ENCODE assay signal across 12 cellular contexts in the genomic region with DNA sequence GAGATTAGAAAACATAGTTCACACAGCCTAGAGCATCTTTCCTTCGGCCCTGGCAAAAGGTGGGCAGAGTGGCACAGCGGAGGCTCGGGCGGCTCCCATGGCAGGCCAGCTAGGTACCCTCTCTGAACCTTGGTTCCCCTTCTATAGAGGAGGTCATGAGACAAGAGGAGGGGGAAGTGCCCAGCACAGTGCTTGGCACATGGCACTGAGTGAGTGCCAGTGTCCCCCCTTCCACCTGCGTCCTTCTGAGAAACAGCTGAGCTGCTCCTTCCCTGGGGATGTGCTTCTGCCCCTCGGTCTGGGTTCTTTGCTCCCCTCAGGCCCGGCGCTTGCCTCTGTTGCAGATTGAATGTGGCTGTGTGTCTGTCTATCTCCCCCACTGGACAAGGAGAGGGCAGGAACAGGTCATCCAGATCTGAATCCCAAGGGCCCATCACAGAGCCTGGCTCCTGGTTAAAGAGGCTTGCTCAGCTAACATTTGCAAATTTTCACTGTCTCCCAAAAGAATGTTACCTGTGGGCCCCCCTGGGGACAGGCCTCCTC.
A peak's percentile ranks its signal among the peaks of the same experiment; 100 is the strongest.
DNase-seq lines count a peak whose midpoint lies in the region; ATAC-seq and TF ChIP-seq lines count a peak whose summit lies in the region.
"Had no signal": no experiment of that assay in that cellular context is flagged by ENCODE, and none has a peak within 500 bp of the region (broad histone marks: within the 10 kb centered on the region; RNA-seq: fewer than 3 reads in every experiment).

No MANE protein-coding gene starts in this region.

- ATAC-seq in naive B cell (ENCODE audit: low read depth in 2 of 2): no peak
- no peak for ATAC-seq in GM18870 (IDR thresholded peaks at IDR 0.05; ENCODE audit: unreplicated experiment)

- peaks cover 0 to 8% of the 10 kb centered on the region in 2 donors for H3K36me3 Mint-ChIP-seq in naive B cell

- H3K4me1 Mint-ChIP-seq in naive B cell: peaks cover 38 to 41% (median 41%) of the 10 kb centered on the region in 3 donors

- H3K4me1 ChIP-seq in cardiac muscle cell (ENCODE audit: low read depth) (no peaks in the 10 kb centered on the region), mammary epithelial cell (ENCODE audit: insufficient read depth, low read length) (peaks cover 7% of the 10 kb centered on the region)

- dilution Hi-C loops in mammary epithelial cell (cut with HindIII; ENCODE audit: low sequenced_read_pairs): no loop called here

- H3K27me3 Mint-ChIP-seq in naive B cell: peaks cover 19 to 32% (median 26%) of the 10 kb centered on the region in 3 donors

- TF ChIP-seq CTCF in cardiac muscle cell (IDR thresholded peaks at IDR 0.05; ENCODE audit: low read depth, low read length) (no peak), dorsolateral prefrontal cortex (IDR thresholded peaks at IDR 0.05 in 54 of 56, conservative IDR thresholded peaks at IDR 0.05 in 2 of 56; ENCODE audit: low read depth in 1 of 56, partially characterized antibody in 56 of 56) (no peak), mammary epithelial cell (conservative IDR thresholded peaks at IDR 0.05 in 1 of 2, IDR thresholded peaks at IDR 0.05 in 1 of 2; ENCODE audit: extremely low read depth in 1 of 2, insufficient read depth in 1 of 2, low read depth in 1 of 2, low read length in 2 of 2) (no peak)

- H2AFZ ChIP-seq in mammary epithelial cell (ENCODE audit: low read depth, low read length): no peak overlapping the region

- no peak overlapping the region for H3K4me2 ChIP-seq in mammary epithelial cell (ENCODE audit: insufficient read depth, low read depth, low read length)

- no peak overlapping the region for H3K27ac ChIP-seq in cardiac muscle cell
- H3K27ac ChIP-seq in dorsolateral prefrontal cortex: peak overlapping the region in 58 of 59 donors; percentile 22 to 96 (median 87)
- no peak overlapping the region for H3K27ac ChIP-seq in mammary epithelial cell (ENCODE audit: insufficient read depth, low read depth, low read length)
- H3K27ac ChIP-seq: brain microvascular endothelial cell had no signal

- peak overlapping the region in 6 of 8 donors; percentile 66 to 84 (median 76) for H3K4me3 Mint-ChIP-seq in naive B cell

- H3K36me3 ChIP-seq in cardiac muscle cell (no peaks in the 10 kb centered on the region), mammary epithelial cell (ENCODE audit: insufficient read depth, low read length) (no peaks in the 10 kb centered on the region)
- H3K36me3 ChIP-seq: brain microvascular endothelial cell had no signal

- no peak overlapping the region for H3K9ac ChIP-seq in mammary epithelial cell (ENCODE audit: insufficient read depth, low read length)

- H3K27ac Mint-ChIP-seq in naive B cell: no peak overlapping the region
- H3K27ac Mint-ChIP-seq: activated T-helper 2 cell treated with anti-CD3 and anti-CD28 coated beads, Interferon-gamma antibody, Interleukin-2, Interleukin-4, amounts not matched to agents 10 μg/mL and 5 μg/mL and 100 μg/mL, durations not matched to agents 14 hours and 24 hours and 36 hours had no signal

- H3K4me3 ChIP-seq in cardiac muscle cell (peak overlapping the region; percentile 16), dorsolateral prefrontal cortex (peak overlapping the region in 58 of 59 donors; percentile 11 to 77 (median 60)), mammary epithelial cell (replicated peaks in 1 of 3; ENCODE audit: insufficient read depth in 1 of 3, low read depth in 2 of 3, low read length in 3 of 3) (no peak overlapping the region)

- H3K9me3 ChIP-seq in cardiac muscle cell (ENCODE audit: low read depth) (no peaks in the 10 kb centered on the region), mammary epithelial cell (replicated peaks; ENCODE audit: insufficient read depth, low read length) (no peaks in the 10 kb centered on the region)

- peaks cover 0 to 10% (median 3%) of the 10 kb centered on the region in 7 donors for H3K9me3 Mint-ChIP-seq in naive B cell
- H3K9me3 Mint-ChIP-seq: activated T-helper 2 cell treated with anti-CD3 and anti-CD28 coated beads, Interferon-gamma antibody, Interleukin-2, Interleukin-4, amounts not matched to agents 10 μg/mL and 5 μg/mL and 100 μg/mL, durations not matched to agents 14 hours and 24 hours and 36 hours had no signal

- peaks cover 18% of the 10 kb centered on the region for H3K27me3 ChIP-seq in cardiac muscle cell
- H3K27me3 ChIP-seq in dorsolateral prefrontal cortex: peaks cover 0 to 4% (median 0%) of the 10 kb centered on the region in 45 donors
- peaks cover 5% of the 10 kb centered on the region for H3K27me3 ChIP-seq in mammary epithelial cell (ENCODE audit: insufficient read depth, low read length)

- no peaks in the 10 kb centered on the region for H4K20me1 ChIP-seq in mammary epithelial cell (ENCODE audit: insufficient read depth, low read length)

- DNase-seq in cardiac muscle cell (ENCODE audit: low read depth in 1 of 2, low spot score in 1 of 2): no peak
- no peak for DNase-seq in cardiac septum (ENCODE audit: low spot score)
- DNase-seq in dorsolateral prefrontal cortex: no peak
- DNase-seq in naive B cell: no peak
- DNase-seq in ureter (ENCODE audit: low spot score): peak; percentile 42
- DNase-seq in NCI-H1694 treated with DMSO at 0.1 percent for 48 hours (lab: John Stamatoyannopoulos, UW): no peak
- DNase-seq in mammary epithelial cell: no peak
- DNase-seq: MM.1S, T-helper 1 cell had no signal

- intact Hi-C loops in cardiac septum (cut with DNase I) (no loop called here), dorsolateral prefrontal cortex (cut with DNase I) (loop anchor here in 1 of 2 donors (5.0 kb wide), 1 partner anchor 36 kb away; no protein-coding TSS in a partner anchor), mammary epithelial cell (cut with micrococcal nuclease) (no loop called here)

- WGBS in mammary epithelial cell (ENCODE audit: low coverage, missing lambda C conversion rate): 76% methylated on average over 8 of the region's 8 CpGs

- in situ Hi-C loops in mammary epithelial cell (cut with MboI; ENCODE audit: low sequenced_read_pairs in 2 of 2): no loop called here

- no TSS peak for BruUV-seq in mammary epithelial cell (replicated peaks; lab: Mats Ljungman, UMichigan)

- no peaks in the 10 kb centered on the region for H3K79me2 ChIP-seq in mammary epithelial cell (ENCODE audit: insufficient read depth, low read length)

- CTCF ChIA-PET in mammary epithelial cell (lab: Charles Lee; ENCODE audit: low non-redundant PET): no interaction called here

Comparison
In these comparisons a context has a peak if more than half of its experiments do, and no peak if none do; other contexts are left out.
1. H3K27ac ChIP-seq: peak in dorsolateral prefrontal cortex (58 of 59); none in cardiac muscle cell (single experiment) and mammary epithelial cell (single experiment).
2. H3K4me3 ChIP-seq: peak in cardiac muscle cell (single experiment) and dorsolateral prefrontal cortex (58 of 59); none in mammary epithelial cell (0 of 3).